Comparison of ENCODE assay signal across 30 cellular contexts in the genomic region with DNA sequence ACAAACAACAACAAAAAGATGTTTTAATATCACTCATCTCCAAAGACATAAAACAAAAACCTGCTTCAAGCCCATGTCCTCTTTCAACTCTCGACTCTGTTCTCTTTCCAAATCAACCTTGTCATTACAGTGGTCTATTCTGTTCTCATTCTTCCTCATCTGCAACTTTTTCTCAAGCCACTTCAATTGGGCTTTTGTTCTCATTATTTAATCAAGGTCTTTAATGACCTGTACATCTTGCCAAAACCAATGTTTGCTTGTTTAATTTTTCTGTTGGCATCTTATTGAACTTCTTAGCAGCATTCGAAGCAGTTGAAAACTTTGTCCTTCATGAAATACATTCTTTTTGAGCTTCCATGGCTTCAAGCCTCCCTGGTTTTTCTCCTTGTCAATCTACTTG. TPM values are rescaled to one million over a fixed set of nuclear protein-coding genes. Genes with fewer than 3 reads are reported as not detected.
DNase-seq lines count a peak whose midpoint lies in the region; ATAC-seq and TF ChIP-seq lines count a peak whose summit lies in the region.
"Had no signal": no experiment of that assay in that cellular context is flagged by ENCODE, and none has a peak within 500 bp of the region (broad histone marks: within the 10 kb centered on the region; RNA-seq: fewer than 3 reads in every experiment).

No MANE protein-coding gene starts in this region.

- H3K4me2 ChIP-seq in OCI-LY7 (ENCODE audit: low read length) = no peak overlapping the region
- H3K4me2 ChIP-seq: BLaER1 had no signal

- H3K27ac Mint-ChIP-seq in glutamatergic neuron (ENCODE audit: unreplicated experiment) = no peak overlapping the region
- H3K27ac Mint-ChIP-seq: CD4-positive, alpha-beta T cell had no signal

- H3K27ac ChIP-seq in OCI-LY7 (ENCODE audit: low read depth, low read length, poor library complexity, severe bottlenecking) (no peak overlapping the region), suprapubic skin (peak overlapping the region; percentile 7)
- H3K27ac ChIP-seq: BLaER1, SJSA1 had no signal

- H3K9me3 Mint-ChIP-seq in glutamatergic neuron (ENCODE audit: unreplicated experiment) = peaks cover 5% of the 10 kb centered on the region
- H3K9me3 Mint-ChIP-seq: CD4-positive, alpha-beta T cell had no signal

- peaks cover 9% of the 10 kb centered on the region for H3K4me1 Mint-ChIP-seq in glutamatergic neuron (ENCODE audit: low read depth, unreplicated experiment)

- TF ChIP-seq CTCF in OCI-LY7 (conservative IDR thresholded peaks at IDR 0.05; ENCODE audit: low read length) (no peak), glutamatergic neuron (IDR thresholded peaks at IDR 0.05; ENCODE audit: partially characterized antibody, unreplicated experiment) (no peak), suprapubic skin (IDR thresholded peaks at IDR 0.05) (no peak)

- H3K9me2 ChIP-seq in OCI-LY7 (ENCODE audit: insufficient read depth, low read length) = no peaks in the 10 kb centered on the region

- BruUV-seq in OCI-LY7 (replicated peaks; lab: Mats Ljungman, UMichigan) = no TSS peak

- TF ChIP-seq EP300 in suprapubic skin (IDR thresholded peaks at IDR 0.05) = no peak

- POLR2A ChIA-PET in OCI-LY7 (lab: Charles Lee) = interaction anchor here (0.7 kb wide), 1 partner anchor 71 kb away, joined by 3 read pairs; the partner anchor contains the start of gene ZNF594

- H2AFZ ChIP-seq in OCI-LY7 (ENCODE audit: low read length) = peak overlapping the region; percentile 18; the same call in 1 of the 2 replicates

- DNase-seq in COLO829 (ENCODE audit: low spot score) (peak; percentile 52), OCI-LY7 (ENCODE audit: low spot score) (no peak), glutamatergic neuron (no peak), suprapubic skin (ENCODE audit: low spot score in 2 of 2) (no peak), erythroblast (lab: John Stamatoyannopoulos, UW) (no peak), NCI-H526 treated with DMSO at 0.1 percent for 48 hours (lab: John Stamatoyannopoulos, UW) (no peak)
- DNase-seq: Caco-2; CD4-positive, alpha-beta T cell; DMS79; EL; GDM1; HCEC 1CT; Kasumi-1; MG63; NCI-H2029; NCI-H446; NCI-H524 treated with DMSO at 0.1 percent for 48 hours; NCI-H82; NK-92 treated with Interleukin-12 subunit alpha and Interleukin-12 subunit beta, amount 100 ng/mL, for 24 hours; Right ventricle myocardium superior; RPMI8226; T-helper 1 cell had no signal

- no peaks in the 10 kb centered on the region for H3K36me3 Mint-ChIP-seq in glutamatergic neuron (ENCODE audit: unreplicated experiment)

- no peak for ATAC-seq in HG03521 (IDR thresholded peaks at IDR 0.05; ENCODE audit: unreplicated experiment)
- ATAC-seq: GM12878, HepG2, K562 had no signal

- H4K20me1 ChIP-seq in OCI-LY7 (ENCODE audit: insufficient read depth, low read length) = no peaks in the 10 kb centered on the region
- H4K20me1 ChIP-seq: BLaER1 had no signal

- H3K9me3 ChIP-seq in OCI-LY7 (ENCODE audit: low read length) (no peaks in the 10 kb centered on the region), suprapubic skin (no peaks in the 10 kb centered on the region)
- H3K9me3 ChIP-seq: BLaER1, Caco-2, MG63, SJSA1 had no signal

- H3K36me3 ChIP-seq in OCI-LY7 (ENCODE audit: insufficient read depth, low read length) = no peaks in the 10 kb centered on the region
- no peaks in the 10 kb centered on the region for H3K36me3 ChIP-seq in suprapubic skin
- H3K36me3 ChIP-seq: BLaER1, MG63, SJSA1 had no signal

- no peaks in the 10 kb centered on the region for H3K79me2 ChIP-seq in OCI-LY7 (ENCODE audit: insufficient read depth, low read depth, low read length)

- H3K27me3 Mint-ChIP-seq in glutamatergic neuron (ENCODE audit: unreplicated experiment) = peaks cover 4% of the 10 kb centered on the region
- H3K27me3 Mint-ChIP-seq: CD4-positive, alpha-beta T cell had no signal

- 59% methylated on average over 2 of the region's 2 CpGs for WGBS in suprapubic skin

- H3K4me3 ChIP-seq in OCI-LY7 (ENCODE audit: low read depth, low read length, poor library complexity, severe bottlenecking) = no peak overlapping the region
- H3K4me3 ChIP-seq in suprapubic skin = no peak overlapping the region
- H3K4me3 ChIP-seq: BLaER1, GM12878, K562, MG63, SJSA1 had no signal

- intact Hi-C loops in OCI-LY7 (cut with micrococcal nuclease; ENCODE audit: unreplicated experiment) = no loop called here

- no peak for TF ChIP-seq POLR2A in suprapubic skin (IDR thresholded peaks at IDR 0.05)
- TF ChIP-seq POLR2A in erythroblast (IDR thresholded peaks at IDR 0.05; ENCODE audit: low read length) = no peak

- CTCF ChIA-PET in OCI-LY7 (lab: Charles Lee; ENCODE audit: unreplicated experiment) = no interaction called here

- no peaks in the 10 kb centered on the region for H3K27me3 ChIP-seq in suprapubic skin
- H3K27me3 ChIP-seq: BLaER1, MG63 had no signal

- H3K4me1 ChIP-seq in OCI-LY7 (ENCODE audit: insufficient read depth, low read length, poor library complexity, severe bottlenecking) = peaks cover 6% of the 10 kb centered on the region
- no peaks in the 10 kb centered on the region for H3K4me1 ChIP-seq in suprapubic skin
- H3K4me1 ChIP-seq: Caco-2, SJSA1 had no signal

- H3K4me3 Mint-ChIP-seq in glutamatergic neuron (ENCODE audit: unreplicated experiment) = peak overlapping the region; percentile 26
- H3K4me3 Mint-ChIP-seq: CD4-positive, alpha-beta T cell had no signal

RNA-seq across cellular contexts. Expression of gene RABEP1, which starts 19.7 kb away (rescaled TPM):
- total RNA-seq in OCI-LY7 (2014; rRNA removed; shearing (Covaris generic)) = 53.2 and 58.6 TPM in 2 replicates
- total RNA-seq in OCI-LY7 (2022) (60.8 and 70.9 TPM in 2 replicates), glutamatergic neuron (ENCODE audit: unreplicated experiment) (63.0 TPM), suprapubic skin (10 to 100 TPM; 19.2 to 46.4 (median 25.0) TPM)

RNA-seq across cellular contexts. Expression of gene SCIMP, which starts 27.8 kb away (rescaled TPM):
- 0.88 and 3.0 TPM in 2 replicates for total RNA-seq in OCI-LY7 (2014; rRNA removed; shearing (Covaris generic))
- total RNA-seq in OCI-LY7 (2022) (0.27 and 0.72 TPM in 2 replicates), glutamatergic neuron (ENCODE audit: unreplicated experiment) (not detected), suprapubic skin (not detected)
- total RNA-seq: Caco-2, H1, HepG2, HT1080, SJSA1 had no signal
